Comparison of ENCODE assay signal across 10 cellular contexts in genomic region chr5:139659673-139660072, GRCh38. TPM values are rescaled to one million over a fixed set of nuclear protein-coding genes. Genes with fewer than 3 reads are reported as not detected.
DNase-seq lines count a peak whose midpoint lies in the region; ATAC-seq and TF ChIP-seq lines count a peak whose summit lies in the region.
"Had no signal": no experiment of that assay in that cellular context is flagged by ENCODE, and none has a peak within 500 bp of the region (broad histone marks: within the 10 kb centered on the region; RNA-seq: fewer than 3 reads in every experiment).

No MANE protein-coding gene starts in this region.

- ATAC-seq in naive B cell (ENCODE audit: low read depth in 2 of 2) (no peak), HG02885 (IDR thresholded peaks at IDR 0.05; ENCODE audit: poor library complexity, unreplicated experiment) (no peak)

- TF ChIP-seq CTCF in A673 (conservative IDR thresholded peaks at IDR 0.05; ENCODE audit: low read depth, low read length): no peak
- no peak for TF ChIP-seq CTCF in OCI-LY1 (IDR thresholded peaks at IDR 0.05; ENCODE audit: low read length)
- TF ChIP-seq CTCF in endothelial cell (IDR thresholded peaks at IDR 0.05; ENCODE audit: unreplicated experiment): no peak

- no TSS peak for BruUV-seq in A673 (replicated peaks; lab: Mats Ljungman, UMichigan)

- H3K27me3 ChIP-seq in A673 (replicated peaks; ENCODE audit: insufficient read depth, low read depth, low read length, poor library complexity): no peaks in the 10 kb centered on the region
- H3K27me3 ChIP-seq in OCI-LY1 (ENCODE audit: insufficient read depth, low read length): no peaks in the 10 kb centered on the region

- no peaks in the 10 kb centered on the region for H4K20me1 ChIP-seq in OCI-LY1 (ENCODE audit: insufficient read depth, low read length)

- H3K27ac ChIP-seq in A673 (ENCODE audit: low read depth, low read length, poor library complexity, severe bottlenecking) (peak overlapping the region; percentile 71), OCI-LY1 (ENCODE audit: low read depth, low read length, poor library complexity, severe bottlenecking) (peak overlapping the region; percentile 62)

- H3K4me1 ChIP-seq in A673 (ENCODE audit: insufficient read depth, low read length, poor library complexity, severe bottlenecking): peaks cover 78% of the 10 kb centered on the region
- H3K4me1 ChIP-seq in OCI-LY1 (ENCODE audit: insufficient read depth, low read length, severe bottlenecking): peaks cover 98% of the 10 kb centered on the region

- peaks cover 51% of the 10 kb centered on the region for H3K79me2 ChIP-seq in OCI-LY1 (ENCODE audit: insufficient read depth, low read length)

- H3K36me3 ChIP-seq in A673 (ENCODE audit: insufficient read depth, low read length, poor library complexity, severe bottlenecking) (no peaks in the 10 kb centered on the region), OCI-LY1 (ENCODE audit: insufficient read depth, low read length) (no peaks in the 10 kb centered on the region)

- H3K9me3 ChIP-seq in A673 (ENCODE audit: low read depth, low read length, poor library complexity, severe bottlenecking): no peaks in the 10 kb centered on the region
- H3K9me3 ChIP-seq in OCI-LY1 (ENCODE audit: low read length): no peaks in the 10 kb centered on the region

- peak overlapping the region; percentile 34 for H3K4me3 ChIP-seq in A673 (ENCODE audit: low read depth, low read length, poor library complexity, severe bottlenecking)
- H3K4me3 ChIP-seq in OCI-LY1 (ENCODE audit: low read depth, low read length, poor library complexity, severe bottlenecking): peak overlapping the region; percentile 27

- H3K4me3 Mint-ChIP-seq in endothelial cell (ENCODE audit: unreplicated experiment) (no peak overlapping the region), naive B cell (peak overlapping the region in 7 of 8 donors; percentile 80 to 99 (median 87))
- H3K4me3 Mint-ChIP-seq: activated CD4-positive, alpha-beta memory T cell treated with anti-CD3 and anti-CD28 coated beads for 36 hours had no signal

- H3K4me1 Mint-ChIP-seq in endothelial cell (ENCODE audit: unreplicated experiment) (peaks cover 53% of the 10 kb centered on the region), naive B cell (peaks cover 82 to 95% (median 91%) of the 10 kb centered on the region in 3 donors)

- intact Hi-C loops in A673 (cut with micrococcal nuclease; ENCODE audit: unreplicated experiment): no loop called here

- H3K9me3 Mint-ChIP-seq in endothelial cell (ENCODE audit: unreplicated experiment): no peaks in the 10 kb centered on the region
- H3K9me3 Mint-ChIP-seq in naive B cell: no peaks in the 10 kb centered on the region
- H3K9me3 Mint-ChIP-seq: activated CD4-positive, alpha-beta memory T cell treated with anti-CD3 and anti-CD28 coated beads for 36 hours had no signal

- POLR2A ChIA-PET in A673 (lab: Charles Lee; ENCODE audit: low non-redundant PET): no interaction called here

- CTCF ChIA-PET in A673 (lab: Charles Lee): interaction anchor here (0.7 kb wide), 2 partner anchors 37 to 106 kb away, joined by 3 to 4 read pairs; no protein-coding TSS in a partner anchor

- H3F3A ChIP-seq in OCI-LY1 (ENCODE audit: insufficient read depth, low read length): no peaks in the 10 kb centered on the region

- DNase-seq in A673 (ENCODE audit: low spot score): peak; percentile 80
- DNase-seq in endothelial cell (ENCODE audit: low spot score): peak; percentile 31
- no peak for DNase-seq in naive B cell
- DNase-seq in activated CD8-positive, alpha-beta memory T cell treated with anti-CD3 and anti-CD28 coated beads, Interleukin-2, amount 50 U/mL, for 4 hours: no peak
- DNase-seq in stimulated activated CD4-positive, alpha-beta T cell treated with anti-CD3 and anti-CD28 coated beads, Interleukin-1b, Interleukin-23, amount 100 ng/mL, for 48 hours: no peak
- DNase-seq in dermis blood vessel endothelial cell: no peak
- DNase-seq: activated CD4-positive, alpha-beta memory T cell treated with anti-CD3 and anti-CD28 coated beads for 36 hours; NCI-H1092 had no signal

- H3K9me2 ChIP-seq in OCI-LY1 (ENCODE audit: low read depth, low read length): no peaks in the 10 kb centered on the region

- H3K36me3 Mint-ChIP-seq in endothelial cell (ENCODE audit: low read depth, unreplicated experiment) (no peaks in the 10 kb centered on the region), naive B cell (no peaks in the 10 kb centered on the region)
- H3K36me3 Mint-ChIP-seq: activated CD4-positive, alpha-beta memory T cell treated with anti-CD3 and anti-CD28 coated beads for 36 hours had no signal

- peak overlapping the region; percentile 62 for H3K4me2 ChIP-seq in OCI-LY1 (ENCODE audit: low read length)

- H3K27me3 Mint-ChIP-seq in endothelial cell (ENCODE audit: unreplicated experiment): peaks cover 8% of the 10 kb centered on the region
- H3K27me3 Mint-ChIP-seq in naive B cell: no peaks in the 10 kb centered on the region

- no peak overlapping the region for H2AFZ ChIP-seq in OCI-LY1 (ENCODE audit: low read length)

- H3K27ac Mint-ChIP-seq in endothelial cell (ENCODE audit: unreplicated experiment) (peak overlapping the region; percentile 78), naive B cell (peak overlapping the region in 3 of 6 donors; percentile 90 to 97 (median 94))
- H3K27ac Mint-ChIP-seq: activated CD4-positive, alpha-beta memory T cell treated with anti-CD3 and anti-CD28 coated beads for 36 hours had no signal

- H3K9ac ChIP-seq in OCI-LY1 (ENCODE audit: low read length): peak overlapping the region; percentile 19; the same call in 1 of the 2 replicates

RNA-seq across cellular contexts. Expression of gene CXXC5, which starts 11.5 kb away (rescaled TPM):
- 56.4 and 57.2 TPM in 2 replicates for total RNA-seq in A673 (2021)
- total RNA-seq in endothelial cell (ENCODE audit: unreplicated experiment): 37.3 TPM
- 100 to 1,000 TPM; 351 to 547 (median 399) TPM for polyA plus RNA-seq in naive B cell (ENCODE audit: low read depth in 6 of 6)
- total RNA-seq in dermis blood vessel endothelial cell: 29.6 and 36.1 TPM in 2 replicates

Comparison
In these comparisons a context has a peak if more than half of its experiments do, and no peak if none do; other contexts are left out.
1. DNase-seq: peak in A673 (single experiment) and endothelial cell (single experiment); none in naive B cell (single experiment), activated CD8-positive, alpha-beta memory T cell treated with anti-CD3 and anti-CD28 coated beads, Interleukin-2, amount 50 U/mL, for 4 hours (single experiment), stimulated activated CD4-positive, alpha-beta T cell treated with anti-CD3 and anti-CD28 coated beads, Interleukin-1b, Interleukin-23, amount 100 ng/mL, for 48 hours (single experiment) and dermis blood vessel endothelial cell (single experiment).